Comparison of ENCODE assay signal across 20 cellular contexts in genomic region chr15:77646104-77646694, GRCh38. TPM values are rescaled to one million over a fixed set of nuclear protein-coding genes. Genes with fewer than 3 reads are reported as not detected.
DNase-seq lines count a peak whose midpoint lies in the region; ATAC-seq, FAIRE-seq and TF ChIP-seq lines count a peak whose summit lies in the region.
"Had no signal": no experiment of that assay in that cellular context is flagged by ENCODE, and none has a peak within 500 bp of the region (broad histone marks: within the 10 kb centered on the region; RNA-seq: fewer than 3 reads in every experiment).

No MANE protein-coding gene starts in this region.

- no peaks in the 10 kb centered on the region for H3K9me3 ChIP-seq in HEK293 (ENCODE audit: control insufficient read depth, insufficient read depth, low read depth, low read length)
- H3K9me3 ChIP-seq in mucosa of rectum (ENCODE audit: control insufficient read depth in 2 of 2, low read length in 2 of 2): no peaks in the 10 kb centered on the region
- H3K9me3 ChIP-seq: Caco-2 had no signal

- ATAC-seq in GM21367 (IDR thresholded peaks at IDR 0.05; ENCODE audit: unreplicated experiment): no peak
- no peak for ATAC-seq in GM18861 (IDR thresholded peaks at IDR 0.05; ENCODE audit: unreplicated experiment)

- H3K4me3 ChIP-seq in HEK293 (ENCODE audit: low read depth, low read length) (no peak overlapping the region), bronchial epithelial cell (ENCODE audit: low read depth, low read length) (no peak overlapping the region), mucosa of rectum (ENCODE audit: low read length in 2 of 2) (no peak overlapping the region)

- no peak for TF ChIP-seq CTCF in HEK293 (tag by site-specific recombination; IDR thresholded peaks at IDR 0.05)
- TF ChIP-seq CTCF in bronchial epithelial cell (IDR thresholded peaks at IDR 0.05; ENCODE audit: insufficient read depth, low read length, severe bottlenecking): no peak

- CTCF ChIA-PET in HEK293 (lab: Yijun Ruan, JAX): interaction anchor here (0.6 to 6.0 kb wide), 10 partner anchors 9 to 704 kb away, joined by 3 to 57 read pairs (median 4); partner anchors contain the start of gene LINGO1

- H3K4me1 ChIP-seq in HEK293 (ENCODE audit: control insufficient read depth, insufficient read depth, low read length): no peaks in the 10 kb centered on the region
- H3K4me1 ChIP-seq in mucosa of rectum (ENCODE audit: control insufficient read depth in 2 of 2, insufficient read depth in 2 of 2, low read length in 2 of 2): peaks cover 3 to 52% of the 10 kb centered on the region in 2 donors
- H3K4me1 ChIP-seq: Caco-2 had no signal

- peak; percentile 65 for DNase-seq in NK-92 treated with Interleukin-12 subunit alpha and Interleukin-12 subunit beta, amount 100 ng/mL, for 24 hours (lab: John Stamatoyannopoulos, UW)
- DNase-seq in NK-92 (lab: John Stamatoyannopoulos, UW; ENCODE audit: unreplicated experiment): no peak
- DNase-seq in bronchial epithelial cell (ENCODE audit: low read depth): peak; percentile 15
- no peak for DNase-seq in anterior cingulate cortex (lab: John Stamatoyannopoulos, UW)
- DNase-seq: Caco-2; CD4-positive, CD25-positive, alpha-beta regulatory T cell; DMS153; H7; KBM-7; NCI-H1048; NCI-H1436 treated with DMSO at 0.1 percent for 48 hours; NCI-H2029 treated with DMSO at 0.1 percent for 48 hours; NCI-H510A treated with DMSO at 0.1 percent for 48 hours had no signal

- no peaks in the 10 kb centered on the region for H3K27me3 ChIP-seq in bronchial epithelial cell (ENCODE audit: control insufficient read depth, insufficient read depth, low read length)
- H3K27me3 ChIP-seq in mucosa of rectum (ENCODE audit: control insufficient read depth in 2 of 2, insufficient read depth in 2 of 2, low read length in 2 of 2): no peaks in the 10 kb centered on the region

- POLR2A ChIA-PET in HEK293 (lab: Yijun Ruan, JAX): interaction anchor here (0.7 kb wide), 1 partner anchor 9 kb away, joined by 4 read pairs; no protein-coding TSS in a partner anchor

- H3K36me3 ChIP-seq in HEK293 (ENCODE audit: control insufficient read depth in 2 of 2, insufficient read depth in 1 of 2, low read length in 2 of 2) (no peaks in the 10 kb centered on the region), bronchial epithelial cell (ENCODE audit: control insufficient read depth, insufficient read depth, low read length) (no peaks in the 10 kb centered on the region), mucosa of rectum (ENCODE audit: control insufficient read depth in 2 of 2, insufficient read depth in 2 of 2, low read length in 2 of 2) (no peaks in the 10 kb centered on the region)

- H3K9ac ChIP-seq in mucosa of rectum (ENCODE audit: low read depth in 1 of 2, low read length in 2 of 2): no peak overlapping the region

- H3K27ac ChIP-seq in HEK293 (ENCODE audit: extremely low read depth, low read depth, low read length) (no peak overlapping the region), mucosa of rectum (ENCODE audit: low read depth in 2 of 2, low read length in 2 of 2) (peak overlapping the region; percentile 38 to 53)
- H3K27ac ChIP-seq: 22Rv1 had no signal

- FAIRE-seq in bronchial epithelial cell (lab: Jason Lieb, UNC): no peak
- FAIRE-seq: RCC 7860 had no signal

TF ChIP-seq in HEK293, 187 proteins besides CTCF, POLR2A, EP300 and RAD21:
- TF ChIP-seq ZIC2 (tag by site-specific recombination; IDR thresholded peaks at IDR 0.05) (0 out of 2 replicates have a peak, but pooled peaks have one; percentile 8), KLF16 (tag by site-specific recombination; IDR thresholded peaks at IDR 0.05) (no peak)

RNA-seq across cellular contexts. Expression of gene LINGO1, which starts 13.5 kb away (rescaled TPM):
- not detected in 2 replicates for total RNA-seq in bronchial epithelial cell
- total RNA-seq: B cell; CD4-positive, CD25-positive, alpha-beta regulatory T cell had no signal

Comparison
In these comparisons a context has a peak if more than half of its experiments do, and no peak if none do; other contexts are left out.
1. DNase-seq: peak in NK-92 treated with Interleukin-12 subunit alpha and Interleukin-12 subunit beta, amount 100 ng/mL, for 24 hours (single experiment) and bronchial epithelial cell (single experiment); none in NK-92 (single experiment) and anterior cingulate cortex (0 of 58).